Comparison of ENCODE assay signal across 8 cellular contexts in genomic region chr1:16205891-16206546, GRCh38. TPM values are rescaled to one million over a fixed set of nuclear protein-coding genes. Genes with fewer than 3 reads are reported as not detected.
DNase-seq lines count a peak whose midpoint lies in the region; ATAC-seq and TF ChIP-seq lines count a peak whose summit lies in the region.

No MANE protein-coding gene starts in this region.

- peaks cover 3% of the 10 kb centered on the region for H3K4me1 Mint-ChIP-seq in activated T-helper 2 cell treated with anti-CD3 and anti-CD28 coated beads, Interferon-gamma antibody, Interleukin-2, Interleukin-4, amounts not matched to agents 10 μg/mL and 5 μg/mL and 100 μg/mL, durations not matched to agents 14 hours and 24 hours and 36 hours (ENCODE audit: low read depth)
- peaks cover 7 to 9% of the 10 kb centered on the region in 2 donors for H3K4me1 Mint-ChIP-seq in immature natural killer cell

- H3K36me3 Mint-ChIP-seq in activated T-helper 2 cell treated with anti-CD3 and anti-CD28 coated beads, Interferon-gamma antibody, Interleukin-2, Interleukin-4, amounts not matched to agents 10 μg/mL and 5 μg/mL and 100 μg/mL, durations not matched to agents 14 hours and 24 hours and 36 hours (ENCODE audit: low read depth): no peaks in the 10 kb centered on the region
- peaks cover 3 to 14% (median 11%) of the 10 kb centered on the region in 3 donors for H3K36me3 Mint-ChIP-seq in immature natural killer cell

- H3K27ac ChIP-seq in AG04450 (ENCODE audit: low read depth, low read length): peak overlapping the region; percentile 39
- H3K27ac ChIP-seq in suprapubic skin: peak overlapping the region; percentile 95

- H3K4me1 ChIP-seq in suprapubic skin: peaks cover 45% of the 10 kb centered on the region

- peak overlapping the region; percentile 83 for H3K4me3 Mint-ChIP-seq in activated T-helper 2 cell treated with anti-CD3 and anti-CD28 coated beads, Interferon-gamma antibody, Interleukin-2, Interleukin-4, amounts not matched to agents 10 μg/mL and 5 μg/mL and 100 μg/mL, durations not matched to agents 14 hours and 24 hours and 36 hours (ENCODE audit: low read depth)
- H3K4me3 Mint-ChIP-seq in immature natural killer cell: peak overlapping the region; percentile 88 to 93 (median 91)

- TF ChIP-seq EP300 in suprapubic skin (IDR thresholded peaks at IDR 0.05): no peak

- H3K27me3 ChIP-seq in AG04450 (ENCODE audit: control insufficient read depth, insufficient read depth, low read length) (no peaks in the 10 kb centered on the region), H7 (ENCODE audit: control insufficient read depth, insufficient read depth, low read length) (peaks cover 14% of the 10 kb centered on the region; the same call in 1 of the 2 replicates), suprapubic skin (no peaks in the 10 kb centered on the region)

- no peak for ATAC-seq in GM21529 (IDR thresholded peaks at IDR 0.05; ENCODE audit: unreplicated experiment)
- no peak for ATAC-seq in HG03095 (IDR thresholded peaks at IDR 0.05; ENCODE audit: unreplicated experiment)

- no peak for TF ChIP-seq CTCF in AG04450 (IDR thresholded peaks at IDR 0.05; ENCODE audit: low read depth, low read length)
- no peak for TF ChIP-seq CTCF in suprapubic skin (IDR thresholded peaks at IDR 0.05)

- intact Hi-C loops in activated T-helper 2 cell treated with anti-CD3 and anti-CD28 coated beads, Interferon-gamma antibody, Interleukin-2, Interleukin-4, amounts not matched to agents 10 μg/mL and 5 μg/mL and 100 μg/mL, durations not matched to agents 14 hours and 24 hours and 36 hours (cut with micrococcal nuclease): loop anchor here (1.0 to 2.0 kb wide), 3 partner anchors 31 to 161 kb away; partner anchors contain the start of genes CPLANE2, FBXO42 and SZRD1

- POLR2A ChIA-PET in AG04450 (lab: Yijun Ruan, JAX): interaction anchor here (0.6 to 1.2 kb wide), 5 partner anchors 11 to 128 kb away, joined by 3 to 27 read pairs (median 6); no protein-coding TSS in a partner anchor

- DNase-seq in AG04450 (ENCODE audit: low read depth, low spot score) (no peak), H7 (no peak), immature natural killer cell (no peak), suprapubic skin (ENCODE audit: low spot score in 2 of 2) (no peak), NCI-H2107 treated with DMSO at 0.1 percent for 48 hours (lab: John Stamatoyannopoulos, UW; ENCODE audit: unreplicated experiment) (no peak)
- DNase-seq in activated T-helper 2 cell treated with anti-CD3 and anti-CD28 coated beads, Interferon-gamma antibody, Interleukin-2, Interleukin-4, amounts not matched to agents 10 μg/mL and 5 μg/mL and 100 μg/mL, durations not matched to agents 14 hours and 24 hours and 36 hours (ENCODE audit: low spot score): no peak

- H3K36me3 ChIP-seq in H7 (replicated peaks; ENCODE audit: control insufficient read depth, insufficient read depth, low read length): peaks cover 12% of the 10 kb centered on the region
- peaks cover 32% of the 10 kb centered on the region for H3K36me3 ChIP-seq in suprapubic skin

- H3K27ac Mint-ChIP-seq in activated T-helper 2 cell treated with anti-CD3 and anti-CD28 coated beads, Interferon-gamma antibody, Interleukin-2, Interleukin-4, amounts not matched to agents 10 μg/mL and 5 μg/mL and 100 μg/mL, durations not matched to agents 14 hours and 24 hours and 36 hours: peak overlapping the region; percentile 93
- H3K27ac Mint-ChIP-seq in immature natural killer cell: peak overlapping the region; percentile 86 to 97 (median 95)

- WGBS in suprapubic skin: 24% methylated on average over 14 of the region's 38 CpGs

- no peaks in the 10 kb centered on the region for H3K9me3 Mint-ChIP-seq in activated T-helper 2 cell treated with anti-CD3 and anti-CD28 coated beads, Interferon-gamma antibody, Interleukin-2, Interleukin-4, amounts not matched to agents 10 μg/mL and 5 μg/mL and 100 μg/mL, durations not matched to agents 14 hours and 24 hours and 36 hours
- no peaks in the 10 kb centered on the region for H3K9me3 Mint-ChIP-seq in immature natural killer cell

- CTCF ChIA-PET in AG04450 (lab: Charles Lee): interaction anchor here (0.6 kb wide), 1 partner anchor 38 kb away, joined by 3 read pairs; no protein-coding TSS in a partner anchor

- no peak for TF ChIP-seq POLR2A in suprapubic skin (IDR thresholded peaks at IDR 0.05)

- H3K9me3 ChIP-seq in AG04450 (ENCODE audit: control insufficient read depth, insufficient read depth, low read length) (no peaks in the 10 kb centered on the region; the same call in 1 of the 2 replicates), suprapubic skin (no peaks in the 10 kb centered on the region)

- H3K27me3 Mint-ChIP-seq in activated T-helper 2 cell treated with anti-CD3 and anti-CD28 coated beads, Interferon-gamma antibody, Interleukin-2, Interleukin-4, amounts not matched to agents 10 μg/mL and 5 μg/mL and 100 μg/mL, durations not matched to agents 14 hours and 24 hours and 36 hours (ENCODE audit: low read depth): no peaks in the 10 kb centered on the region
- H3K27me3 Mint-ChIP-seq in immature natural killer cell (ENCODE audit: low read depth in 3 of 3): peaks cover 0 to 6% (median 2%) of the 10 kb centered on the region in 3 donors

- H3K4me3 ChIP-seq in AG04450 (ENCODE audit: low read depth, low read length) (peak overlapping the region; percentile 66), H7 (ENCODE audit: insufficient read depth, low read depth, low read length) (peak overlapping the region; percentile 62), suprapubic skin (peak overlapping the region; percentile 58)

RNA-seq across cellular contexts. Expression of gene ARHGEF19, which starts 6.4 kb away (rescaled TPM):
- 6.7 and 9.5 TPM in 2 replicates for polyA plus RNA-seq in AG04450 (2011; rRNA removed)
- 4.5 and 4.6 TPM in 2 replicates for polyA minus RNA-seq in AG04450 (2011; rRNA and poly(A)+ RNA removed)
- total RNA-seq in H7 (2014; rRNA removed; shearing (Covaris generic)): 16.2 and 21.0 TPM in 2 replicates
- 6.4 and 7.5 TPM in 2 replicates for total RNA-seq in activated T-helper 2 cell treated with anti-CD3 and anti-CD28 coated beads, Interferon-gamma antibody, Interleukin-2, Interleukin-4, amounts not matched to agents 10 μg/mL and 5 μg/mL and 100 μg/mL, durations not matched to agents 14 hours and 24 hours and 36 hours
- polyA plus RNA-seq in immature natural killer cell: 10 to 100 TPM in 2 of 3 donors, 1 to 10 TPM in 1; 6.1 to 14.3 (median 14.0) TPM
- 10 to 100 TPM; 33.0 to 83.8 (median 45.7) TPM for total RNA-seq in suprapubic skin

RNA-seq across cellular contexts. Expression of gene CPLANE2, which starts 31.0 kb away (rescaled TPM):
- polyA plus RNA-seq in AG04450 (2011; rRNA removed) (3.6 and 5.7 TPM in 2 replicates), immature natural killer cell (1 to 10 TPM; 1.2 to 3.8 (median 1.8) TPM)
- polyA minus RNA-seq in AG04450 (2011; rRNA and poly(A)+ RNA removed): 8.2 and 11.6 TPM in 2 replicates
- 6.4 and 9.1 TPM in 2 replicates for total RNA-seq in H7 (2014; rRNA removed; shearing (Covaris generic))
- total RNA-seq in activated T-helper 2 cell treated with anti-CD3 and anti-CD28 coated beads, Interferon-gamma antibody, Interleukin-2, Interleukin-4, amounts not matched to agents 10 μg/mL and 5 μg/mL and 100 μg/mL, durations not matched to agents 14 hours and 24 hours and 36 hours: 3.2 and 3.9 TPM in 2 replicates
- 10 to 100 TPM in 2 of 4 donors, 1 to 10 TPM in 2; 5.2 to 20.4 (median 12.7) TPM for total RNA-seq in suprapubic skin

RNA-seq across cellular contexts. Expression of gene EPHA2, which starts 50.1 kb away (rescaled TPM):
- polyA plus RNA-seq in AG04450 (2011; rRNA removed) (19.1 and 26.0 TPM in 2 replicates), immature natural killer cell (not detected)
- polyA minus RNA-seq in AG04450 (2011; rRNA and poly(A)+ RNA removed): 40.4 and 54.9 TPM in 2 replicates
- total RNA-seq in H7 (2014; rRNA removed; shearing (Covaris generic)): 43.3 and 63.5 TPM in 2 replicates
- total RNA-seq in activated T-helper 2 cell treated with anti-CD3 and anti-CD28 coated beads, Interferon-gamma antibody, Interleukin-2, Interleukin-4, amounts not matched to agents 10 μg/mL and 5 μg/mL and 100 μg/mL, durations not matched to agents 14 hours and 24 hours and 36 hours: not detected in 2 replicates
- total RNA-seq in suprapubic skin: 100 to 1,000 TPM in 3 of 4 donors, 10 to 100 TPM in 1; 59.0 to 145 (median 104) TPM

Comparison
In these comparisons a context has a peak if more than half of its experiments do, and no peak if none do; other contexts are left out.
1. RNA of gene EPHA2, which starts 50.1 kb away (total RNA-seq): 59.0 to 145 TPM in suprapubic skin and 43.3 to 63.5 TPM in H7; not detected in activated T-helper 2 cell treated with anti-CD3 and anti-CD28 coated beads, Interferon-gamma antibody, Interleukin-2, Interleukin-4, amounts not matched to agents 10 μg/mL and 5 μg/mL and 100 μg/mL, durations not matched to agents 14 hours and 24 hours and 36 hours; every median in the first group is over 10 times any median in the second.
2. Peak in every context shown above with its lines, with median percentiles within 50 percentile points of each other: H3K4me3 ChIP-seq.